ENCODE assay signal across 1 cellular context in genomic region chr1:14334336-14335176, GRCh38.
TF ChIP-seq lines count a peak whose summit lies in the region.

No MANE protein-coding gene starts in this region.

TF ChIP-seq in H1, 55 proteins besides CTCF, POLR2A, EP300 and RAD21 (continued from another document):
- no peak for TF ChIP-seq CHD7 (IDR thresholded peaks at IDR 0.05; ENCODE audit: insufficient replicate concordance, low read length)
- no peak for TF ChIP-seq BRCA1 (IDR thresholded peaks at IDR 0.05; ENCODE audit: low read depth, low read length)
- TF ChIP-seq GABPA (IDR thresholded peaks at IDR 0.05; ENCODE audit: borderline replicate concordance, insufficient read depth, low read length): no peak
- TF ChIP-seq HDAC6 (IDR thresholded peaks at IDR 0.05; ENCODE audit: low read depth, low read length): no peak
- TF ChIP-seq TBP (IDR thresholded peaks at IDR 0.05; ENCODE audit: low read depth, low read length): no peak
- no peak for TF ChIP-seq TAF1 (IDR thresholded peaks at IDR 0.05; ENCODE audit: low read depth, low read length)
- TF ChIP-seq CHD1 (IDR thresholded peaks at IDR 0.05; ENCODE audit: low read depth, low read length): no peak
- no peak for TF ChIP-seq CBX5 (IDR thresholded peaks at IDR 0.05; ENCODE audit: low read depth, low read length)
- no peak for TF ChIP-seq EGR1 (IDR thresholded peaks at IDR 0.05; ENCODE audit: borderline replicate concordance, low read depth, low read length)
- TF ChIP-seq POLR2AphosphoS5 (IDR thresholded peaks at IDR 0.05; ENCODE audit: low read depth, low read length): no peak
- no peak for TF ChIP-seq ATF3 (IDR thresholded peaks at IDR 0.05; ENCODE audit: insufficient read depth, low read depth, low read length)
- TF ChIP-seq FOSL1 (IDR thresholded peaks at IDR 0.05; ENCODE audit: insufficient read depth, low read depth, low read length): no peak
- TF ChIP-seq YY1 (IDR thresholded peaks at IDR 0.05; ENCODE audit: low read depth, low read length): no peak
- TF ChIP-seq BACH1 (IDR thresholded peaks at IDR 0.05; ENCODE audit: low read length): no peak
- TF ChIP-seq RFX5 (IDR thresholded peaks at IDR 0.05; ENCODE audit: borderline replicate concordance, low read depth, low read length): no peak
- TF ChIP-seq USF2 (IDR thresholded peaks at IDR 0.05; ENCODE audit: low read length): no peak
- TF ChIP-seq SIRT6 (IDR thresholded peaks at IDR 0.05; ENCODE audit: low read length): no peak
- no peak for TF ChIP-seq SUZ12 (IDR thresholded peaks at IDR 0.05; ENCODE audit: low read length)
TF ChIP-seq in H1: peak in this region for 0.
